Comparison of ENCODE assay signal across 9 cellular contexts in genomic region chr14:53468876-53469275, GRCh38.
"Had no signal": no experiment of that assay in that cellular context is flagged by ENCODE, and none has a peak within 500 bp of the region (broad histone marks: within the 10 kb centered on the region; RNA-seq: fewer than 3 reads in every experiment).

No MANE protein-coding gene starts in this region.

- H2AFZ ChIP-seq: GM23248 had no signal

- H3K4me3 ChIP-seq: GM23248, HAP-1, K562 had no signal

- H3K36me3 ChIP-seq: HAP-1 had no signal

- ATAC-seq: HCT116, HepG2, K562 had no signal

- H3K27ac ChIP-seq: GM23248 had no signal

- H3K4me1 ChIP-seq: HAP-1 had no signal

- H3K9me3 ChIP-seq: HAP-1 had no signal

- H3K9ac ChIP-seq: GM23248 had no signal

- DNase-seq: GM23248, GOT3, H7, HFFc6, KG1 had no signal
